ENCODE assay signal across 36 cellular contexts in genomic region chr6:154307696-154308425, GRCh38. TPM values are rescaled to one million over a fixed set of nuclear protein-coding genes. Genes with fewer than 3 reads are reported as not detected.
"Had no signal": no experiment of that assay in that cellular context is flagged by ENCODE, and none has a peak within 500 bp of the region (broad histone marks: within the 10 kb centered on the region; RNA-seq: fewer than 3 reads in every experiment).

No MANE protein-coding gene starts in this region.

- H3K36me3 Mint-ChIP-seq: activated CD8-positive, alpha-beta memory T cell treated with anti-CD3 and anti-CD28 coated beads, Interleukin-2, amount 10 ng/mL, durations not matched to agents 7 days and 5 days; activated naive CD4-positive, alpha-beta T cell treated with anti-CD3 and anti-CD28 coated beads, Interleukin-2, amount 50 U/mL, for 24 hours; activated naive CD8-positive, alpha-beta T cell treated with anti-CD3 and anti-CD28 coated beads, Interleukin-2, amount 10 ng/mL, durations not matched to agents 7 days and 5 days; IgD-negative memory B cell had no signal

- DNase-seq: activated CD4-positive, alpha-beta T cell treated with anti-CD3 and anti-CD28 coated beads, Interleukin-2, amount 10 ng/mL, durations not matched to agents 7 days and 5 days; activated CD4-positive, alpha-beta T cell treated with anti-CD3 and anti-CD28 coated beads, Interleukin-2, amount 50 U/mL, for 48 hours; activated CD8-positive, alpha-beta memory T cell treated with anti-CD3 and anti-CD28 coated beads for 24 hours; activated CD8-positive, alpha-beta memory T cell treated with anti-CD3 and anti-CD28 coated beads, Interleukin-2, amount 10 ng/mL, durations not matched to agents 7 days and 5 days; activated CD8-positive, alpha-beta memory T cell treated with anti-CD3 and anti-CD28 coated beads, Interleukin-2, amount 50 U/mL, for 48 hours; activated effector memory CD4-positive, alpha-beta T cell treated with anti-CD3 and anti-CD28 coated beads, Interleukin-2, amount 50 U/mL, for 16 hours; activated naive CD4-positive, alpha-beta T cell treated with Interleukin-2 at 50 U/mL for 16 hours; activated naive CD8-positive, alpha-beta T cell treated with anti-CD3 and anti-CD28 coated beads, Interleukin-2, amount 10 ng/mL, durations not matched to agents 7 days and 5 days; activated T-cell treated with anti-CD3 and anti-CD28 coated beads, Interleukin-2, amount 50 U/mL, for 1 hour; activated T-cell treated with anti-CD3 and anti-CD28 coated beads, Interleukin-2, amount 50 U/mL, for 72 hours; amygdala; Karpas-422; KBM-7; NCI-H1048; NCI-H1417 treated with DMSO at 0.1 percent for 48 hours; NCI-H187 treated with DMSO at 0.1 percent for 48 hours; NCI-H2171 treated with DMSO at 0.1 percent for 48 hours; NCI-H2227 treated with DMSO at 0.1 percent for 48 hours; NCI-H446; NCI-H510A treated with DMSO at 0.1 percent for 48 hours; NCI-H526 treated with DMSO at 0.1 percent for 48 hours; NCI-H82; NK-92 treated with Interleukin-12 subunit alpha and Interleukin-12 subunit beta, amount 100 ng/mL, for 24 hours; SHP77; SJCRH30; T1000; WERI-Rb-1 had no signal

- H3K36me3 ChIP-seq: ascending aorta, cardiac muscle cell, SJCRH30, WERI-Rb-1 had no signal

- H3K4me3 ChIP-seq: ascending aorta, cardiac muscle cell, SJCRH30, SK-N-MC had no signal

- H3K9me3 Mint-ChIP-seq: activated naive CD4-positive, alpha-beta T cell treated with anti-CD3 and anti-CD28 coated beads, Interleukin-2, amount 50 U/mL, for 24 hours; central memory CD8-positive, alpha-beta T cell had no signal

- H3K4me3 Mint-ChIP-seq: activated CD4-positive, alpha-beta T cell treated with anti-CD3 and anti-CD28 coated beads, Interleukin-2, amount 10 ng/mL, durations not matched to agents 7 days and 5 days; activated CD8-positive, alpha-beta memory T cell treated with anti-CD3 and anti-CD28 coated beads, Interleukin-2, amount 10 ng/mL, durations not matched to agents 7 days and 5 days; activated naive CD4-positive, alpha-beta T cell treated with anti-CD3 and anti-CD28 coated beads, Interleukin-2, amount 50 U/mL, for 24 hours; activated naive CD8-positive, alpha-beta T cell treated with anti-CD3 and anti-CD28 coated beads, Interleukin-2, amount 10 ng/mL, durations not matched to agents 7 days and 5 days; activated T-cell treated with anti-CD3 and anti-CD28 coated beads, Interleukin-2, amount 50 U/mL, for 72 hours; activated T-helper 17 cell treated with anti-CD3 and anti-CD28 coated beads, Interleukin-2, amount 50 U/mL, for 72 hours; central memory CD8-positive, alpha-beta T cell had no signal

- H3K9me3 ChIP-seq: ascending aorta, SJCRH30 had no signal

- H3K27me3 ChIP-seq: ascending aorta, cardiac muscle cell, SJCRH30 had no signal

- H3K4me1 Mint-ChIP-seq: activated naive CD4-positive, alpha-beta T cell treated with anti-CD3 and anti-CD28 coated beads, Interleukin-2, amount 50 U/mL, for 24 hours; activated T-helper 17 cell treated with anti-CD3 and anti-CD28 coated beads, Interleukin-2, amount 50 U/mL, for 72 hours; central memory CD8-positive, alpha-beta T cell had no signal

- H3K27ac Mint-ChIP-seq: activated CD4-positive, alpha-beta T cell treated with anti-CD3 and anti-CD28 coated beads, Interleukin-2, amount 10 ng/mL, durations not matched to agents 7 days and 5 days; activated CD8-positive, alpha-beta memory T cell treated with anti-CD3 and anti-CD28 coated beads, Interleukin-2, amount 10 ng/mL, durations not matched to agents 7 days and 5 days; activated naive CD4-positive, alpha-beta T cell treated with anti-CD3 and anti-CD28 coated beads, Interleukin-2, amount 50 U/mL, for 24 hours; activated naive CD8-positive, alpha-beta T cell treated with anti-CD3 and anti-CD28 coated beads, Interleukin-2, amount 10 ng/mL, durations not matched to agents 7 days and 5 days; activated T-cell treated with anti-CD3 and anti-CD28 coated beads, Interleukin-2, amount 50 U/mL, for 72 hours; activated T-helper 17 cell treated with anti-CD3 and anti-CD28 coated beads, Interleukin-2, amount 50 U/mL, for 72 hours had no signal

- H3K4me1 ChIP-seq: ascending aorta, SJCRH30 had no signal

- H3K27ac ChIP-seq: ascending aorta, cardiac muscle cell, SJCRH30, SK-N-MC, WERI-Rb-1 had no signal

- H3K27me3 Mint-ChIP-seq: activated naive CD4-positive, alpha-beta T cell treated with anti-CD3 and anti-CD28 coated beads, Interleukin-2, amount 50 U/mL, for 24 hours had no signal

- ATAC-seq: activated CD8-positive, alpha-beta memory T cell treated with anti-CD3 and anti-CD28 coated beads, Interleukin-2, amount 10 ng/mL, durations not matched to agents 7 days and 5 days; activated T-cell treated with anti-CD3 and anti-CD28 coated beads, Interleukin-2, amount 50 U/mL, for 72 hours; activated T-helper 17 cell treated with anti-CD3 and anti-CD28 coated beads, Interleukin-2, amount 50 U/mL, for 72 hours had no signal

RNA-seq across cellular contexts. Expression of gene IPCEF1, which starts 48.7 kb away (rescaled TPM):
- total RNA-seq: ascending aorta, MCF 10A, OCI-LY7 had no signal
- polyA plus RNA-seq: cardiac muscle cell had no signal
